Comparison of ENCODE assay signal across 13 cellular contexts in genomic region chr18:22935431-22935830, GRCh38. TPM values are rescaled to one million over a fixed set of nuclear protein-coding genes. Genes with fewer than 3 reads are reported as not detected.
A peak's percentile ranks its signal among the peaks of the same experiment; 100 is the strongest.
DNase-seq lines count a peak whose midpoint lies in the region; ATAC-seq and TF ChIP-seq lines count a peak whose summit lies in the region.
"Had no signal": no experiment of that assay in that cellular context is flagged by ENCODE, and none has a peak within 500 bp of the region (broad histone marks: within the 10 kb centered on the region; RNA-seq: fewer than 3 reads in every experiment).

No MANE protein-coding gene starts in this region.

- H3K36me3 ChIP-seq in MM.1S (replicated peaks; ENCODE audit: insufficient read depth, low read length) = peaks cover 5% of the 10 kb centered on the region; the same call in 1 of the 2 replicates

- no peak for ATAC-seq in activated CD8-positive, alpha-beta memory T cell treated with anti-CD3 and anti-CD28 coated beads, Interleukin-2, amount 10 ng/mL, durations not matched to agents 7 days and 5 days
- no peak for ATAC-seq in activated naive CD8-positive, alpha-beta T cell treated with anti-CD3 and anti-CD28 coated beads, Interleukin-2, amount 10 ng/mL, durations not matched to agents 7 days and 5 days (ENCODE audit: low read depth)
- ATAC-seq in HG02852 (IDR thresholded peaks at IDR 0.05; ENCODE audit: unreplicated experiment) (no peak), T-cell (replicated peaks in 1 of 4) (no peak), HG03139 (IDR thresholded peaks at IDR 0.05; ENCODE audit: unreplicated experiment) (no peak)

- H3K9me2 ChIP-seq in MM.1S (replicated peaks; ENCODE audit: insufficient read depth, low read length) = no peaks in the 10 kb centered on the region

- no peaks in the 10 kb centered on the region for H3K9me3 ChIP-seq in MM.1S (replicated peaks; ENCODE audit: insufficient read depth, low read length)
- H3K9me3 ChIP-seq: stomach had no signal

- H3K79me2 ChIP-seq in MM.1S (ENCODE audit: low read length) = peaks cover 51% of the 10 kb centered on the region

- no peak overlapping the region for H2AFZ ChIP-seq in MM.1S (ENCODE audit: low read length)

- H3K9me3 Mint-ChIP-seq in activated CD8-positive, alpha-beta memory T cell treated with anti-CD3 and anti-CD28 coated beads, Interleukin-2, amount 10 ng/mL, durations not matched to agents 7 days and 5 days (ENCODE audit: low read depth) = no peaks in the 10 kb centered on the region
- H3K9me3 Mint-ChIP-seq in activated naive CD8-positive, alpha-beta T cell treated with anti-CD3 and anti-CD28 coated beads, Interleukin-2, amount 10 ng/mL, durations not matched to agents 7 days and 5 days = no peaks in the 10 kb centered on the region
- H3K9me3 Mint-ChIP-seq in neural crest cell (no peaks in the 10 kb centered on the region), T-cell (no peaks in the 10 kb centered on the region)
- H3K9me3 Mint-ChIP-seq: mesothelial cell of epicardium had no signal

- peaks cover 49% of the 10 kb centered on the region for H3K4me1 Mint-ChIP-seq in activated CD8-positive, alpha-beta memory T cell treated with anti-CD3 and anti-CD28 coated beads, Interleukin-2, amount 10 ng/mL, durations not matched to agents 7 days and 5 days
- H3K4me1 Mint-ChIP-seq in activated naive CD8-positive, alpha-beta T cell treated with anti-CD3 and anti-CD28 coated beads, Interleukin-2, amount 10 ng/mL, durations not matched to agents 7 days and 5 days = peaks cover 36% of the 10 kb centered on the region
- H3K4me1 Mint-ChIP-seq in neural crest cell = peaks cover 31% of the 10 kb centered on the region
- H3K4me1 Mint-ChIP-seq in T-cell = peaks cover 12 to 14% (median 13%) of the 10 kb centered on the region in 3 donors

- peaks cover 7% of the 10 kb centered on the region; the same call in 1 of the 2 replicates for H3K4me1 ChIP-seq in MM.1S (ENCODE audit: low read length)

- H3K27me3 ChIP-seq in MM.1S (replicated peaks; ENCODE audit: insufficient read depth, low read length) = no peaks in the 10 kb centered on the region
- H3K27me3 ChIP-seq: stomach had no signal

- H3K27me3 Mint-ChIP-seq in activated CD8-positive, alpha-beta memory T cell treated with anti-CD3 and anti-CD28 coated beads, Interleukin-2, amount 10 ng/mL, durations not matched to agents 7 days and 5 days = no peaks in the 10 kb centered on the region
- H3K27me3 Mint-ChIP-seq in activated naive CD8-positive, alpha-beta T cell treated with anti-CD3 and anti-CD28 coated beads, Interleukin-2, amount 10 ng/mL, durations not matched to agents 7 days and 5 days = peaks cover 5% of the 10 kb centered on the region
- H3K27me3 Mint-ChIP-seq in neural crest cell (ENCODE audit: low read depth) (no peaks in the 10 kb centered on the region), T-cell (no peaks in the 10 kb centered on the region)

- no peaks in the 10 kb centered on the region for H4K20me1 ChIP-seq in MM.1S (ENCODE audit: insufficient read depth, low read length)

- CTCF ChIA-PET in activated CD8-positive, alpha-beta memory T cell treated with anti-CD3 and anti-CD28 coated beads, Interleukin-2, amount 10 ng/mL, durations not matched to agents 7 days and 5 days (lab: Charles Lee) = interaction anchor here (0.8 kb wide), 2 partner anchors 30 to 48 kb away, joined by 3 to 4 read pairs; no protein-coding TSS in a partner anchor
- CTCF ChIA-PET in T-cell (lab: Charles Lee) = interaction anchor here in 1 of 2 donors (0.7 kb wide), 3 partner anchors 33 to 485 kb away, joined by 3 read pairs; no protein-coding TSS in a partner anchor

- POLR2A ChIA-PET in activated naive CD8-positive, alpha-beta T cell treated with anti-CD3 and anti-CD28 coated beads, Interleukin-2, amount 10 ng/mL, durations not matched to agents 7 days and 5 days (lab: Charles Lee) = no interaction called here
- POLR2A ChIA-PET in T-cell (lab: Charles Lee) = no interaction called here

- peak overlapping the region; percentile 86 for H3K4me3 Mint-ChIP-seq in activated CD8-positive, alpha-beta memory T cell treated with anti-CD3 and anti-CD28 coated beads, Interleukin-2, amount 10 ng/mL, durations not matched to agents 7 days and 5 days
- peak overlapping the region; percentile 64 for H3K4me3 Mint-ChIP-seq in activated naive CD8-positive, alpha-beta T cell treated with anti-CD3 and anti-CD28 coated beads, Interleukin-2, amount 10 ng/mL, durations not matched to agents 7 days and 5 days
- H3K4me3 Mint-ChIP-seq in neural crest cell (peak overlapping the region; percentile 53), T-cell (peak overlapping the region in 1 of 3 donors; percentile 6)
- H3K4me3 Mint-ChIP-seq: mesothelial cell of epicardium had no signal

- H3K27ac Mint-ChIP-seq in activated CD8-positive, alpha-beta memory T cell treated with anti-CD3 and anti-CD28 coated beads, Interleukin-2, amount 10 ng/mL, durations not matched to agents 7 days and 5 days = no peak overlapping the region
- H3K27ac Mint-ChIP-seq in activated naive CD8-positive, alpha-beta T cell treated with anti-CD3 and anti-CD28 coated beads, Interleukin-2, amount 10 ng/mL, durations not matched to agents 7 days and 5 days = no peak overlapping the region
- no peak overlapping the region for H3K27ac Mint-ChIP-seq in neural crest cell (ENCODE audit: unreplicated experiment)
- H3K27ac Mint-ChIP-seq in T-cell = no peak overlapping the region
- H3K27ac Mint-ChIP-seq: mesothelial cell of epicardium had no signal

- H3K9ac ChIP-seq in MM.1S (ENCODE audit: low read length) = peak overlapping the region; percentile 40; the same call in 1 of the 2 replicates

- H3K27ac ChIP-seq in MM.1S (ENCODE audit: low read length) = peak overlapping the region; percentile 29; the same call in 1 of the 2 replicates
- H3K27ac ChIP-seq: stomach had no signal

- TF ChIP-seq CTCF in MM.1S (IDR thresholded peaks at IDR 0.05; ENCODE audit: low read length) (no peak), neural crest cell (conservative IDR thresholded peaks at IDR 0.05) (no peak)

- H3K36me3 Mint-ChIP-seq in activated CD8-positive, alpha-beta memory T cell treated with anti-CD3 and anti-CD28 coated beads, Interleukin-2, amount 10 ng/mL, durations not matched to agents 7 days and 5 days = peaks cover 30% of the 10 kb centered on the region
- peaks cover 15% of the 10 kb centered on the region for H3K36me3 Mint-ChIP-seq in activated naive CD8-positive, alpha-beta T cell treated with anti-CD3 and anti-CD28 coated beads, Interleukin-2, amount 10 ng/mL, durations not matched to agents 7 days and 5 days
- peaks cover 4% of the 10 kb centered on the region for H3K36me3 Mint-ChIP-seq in neural crest cell (ENCODE audit: low read depth)
- no peaks in the 10 kb centered on the region for H3K36me3 Mint-ChIP-seq in T-cell

- H3F3A ChIP-seq in MM.1S (ENCODE audit: insufficient read depth, low read length) = peaks cover 8% of the 10 kb centered on the region

- peak overlapping the region; percentile 71 for H3K4me2 ChIP-seq in MM.1S (ENCODE audit: low read depth, low read length)

- no peak for DNase-seq in activated CD8-positive, alpha-beta memory T cell treated with anti-CD3 and anti-CD28 coated beads, Interleukin-2, amount 10 ng/mL, durations not matched to agents 7 days and 5 days
- DNase-seq in activated CD8-positive, alpha-beta memory T cell treated with anti-CD3 and anti-CD28 coated beads, Interleukin-2, amount 50 U/mL, for 48 hours = no peak
- DNase-seq in MM.1S (no peak), neural crest cell (ENCODE audit: low read depth, low spot score) (no peak), T-cell (no peak)
- DNase-seq in activated naive CD8-positive, alpha-beta T cell treated with anti-CD3 and anti-CD28 coated beads, Interleukin-2, amount 10 ng/mL, durations not matched to agents 7 days and 5 days = no peak
- DNase-seq: activated T-cell treated with anti-CD3 and anti-CD28 coated beads for 4 hours; NCI-H187; stimulated activated CD4-positive, alpha-beta T cell treated with anti-CD3 and anti-CD28 coated beads, Interleukin-4, amount 100 ng/mL, for 24 hours; stomach had no signal

- H3K4me3 ChIP-seq in MM.1S (ENCODE audit: low read length) = peak overlapping the region; percentile 48
- H3K4me3 ChIP-seq: stomach had no signal

RNA-seq across cellular contexts. Expression of gene RBBP8, which starts 2.3 kb away (rescaled TPM):
- total RNA-seq in activated CD8-positive, alpha-beta memory T cell treated with anti-CD3 and anti-CD28 coated beads, Interleukin-2, amount 10 ng/mL, durations not matched to agents 7 days and 5 days = 10 to 100 TPM; 74.2 to 82.5 TPM
- total RNA-seq in activated naive CD8-positive, alpha-beta T cell treated with anti-CD3 and anti-CD28 coated beads, Interleukin-2, amount 10 ng/mL, durations not matched to agents 7 days and 5 days = 10 to 100 TPM; 39.9 to 41.1 TPM
- total RNA-seq in neural crest cell (47.4 and 53.7 TPM in 2 replicates), T-cell (1 to 10 TPM; 2.9 to 5.8 (median 4.1) TPM)
